In the genomic region with DNA sequence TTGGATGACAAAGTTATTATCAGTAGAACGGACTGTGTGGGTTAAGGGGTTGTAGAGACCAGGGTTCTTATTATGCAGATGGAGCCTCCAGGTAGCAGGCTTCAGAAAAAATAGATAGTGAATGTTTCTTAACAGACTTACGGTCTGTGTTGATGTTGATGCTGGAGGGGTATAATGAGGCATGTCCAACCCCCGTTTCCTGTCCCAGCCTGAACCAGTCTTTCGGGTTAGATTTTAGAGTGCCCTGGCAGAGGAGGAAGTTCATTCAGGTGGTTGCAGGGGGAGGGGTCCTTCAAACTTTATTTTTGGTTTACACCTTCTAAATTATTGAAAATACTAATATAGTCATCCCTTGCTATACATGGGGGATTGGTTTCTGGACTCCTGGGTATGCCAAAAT, we compare ENCODE assay signal across 1 cellular context.
TF ChIP-seq lines count a peak whose summit lies in the region.

No MANE protein-coding gene starts in this region.

TF ChIP-seq in GM12891, 5 proteins besides CTCF, POLR2A, EP300 and RAD21:
- TF ChIP-seq PAX5 (IDR thresholded peaks at IDR 0.05; ENCODE audit: insufficient read depth, low read length, severe bottlenecking) (no peak), POLR2AphosphoS5 (IDR thresholded peaks at IDR 0.05; ENCODE audit: low read depth, low read length) (no peak), POU2F2 (IDR thresholded peaks at IDR 0.05; ENCODE audit: low read depth, low read length) (no peak), TAF1 (IDR thresholded peaks at IDR 0.05; ENCODE audit: low read depth, low read length) (no peak), SPI1 (IDR thresholded peaks at IDR 0.05; ENCODE audit: low read depth, low read length) (no peak)
